Comparison of ENCODE assay signal across 21 cellular contexts in genomic region chr11:124891390-124891861, GRCh38. TPM values are rescaled to one million over a fixed set of nuclear protein-coding genes. Genes with fewer than 3 reads are reported as not detected.
DNase-seq lines count a peak whose midpoint lies in the region; ATAC-seq, FAIRE-seq and TF ChIP-seq lines count a peak whose summit lies in the region.
"Had no signal": no experiment of that assay in that cellular context is flagged by ENCODE, and none has a peak within 500 bp of the region (broad histone marks: within the 10 kb centered on the region; RNA-seq: fewer than 3 reads in every experiment).

No MANE protein-coding gene starts in this region.

- no peak overlapping the region for H3K4me3 ChIP-seq in brain microvascular endothelial cell (ENCODE audit: low read depth, low read length)
- H3K4me3 ChIP-seq: BLaER1, ovary, testis had no signal

- peak; percentile 8 for DNase-seq in D721Med (ENCODE audit: insufficient read length, low spot score)
- no peak for DNase-seq in brain microvascular endothelial cell
- DNase-seq in left ventricle myocardium superior: peak; percentile 68
- DNase-seq in posterior vena cava (ENCODE audit: low spot score): peak; percentile 83
- no peak for DNase-seq in stimulated activated CD4-positive, alpha-beta T cell treated with anti-CD3 and anti-CD28 coated beads, Interleukin-4, amount 100 ng/mL, for 1 hour
- no peak for DNase-seq in activated gamma-delta T cell treated with Interleukin-2 at 50 U/mL for 16 hours
- no peak for DNase-seq in NOMO-1 treated with dmso at 0.1 percent for 144 hours (lab: John Stamatoyannopoulos, UW; ENCODE audit: unreplicated experiment)
- DNase-seq: activated CD4-positive, alpha-beta T cell treated with anti-CD3 and anti-CD28 coated beads for 4 hours; activated naive CD8-positive, alpha-beta T cell treated with anti-CD3 and anti-CD28 coated beads, Interleukin-2, amount 10 ng/mL, durations not matched to agents 7 days and 5 days; activated T-cell treated with anti-CD3 and anti-CD28 coated beads, Interleukin-2, amount 50 U/mL, for 4 hours; DND-41; midbrain; NCI-H1930; NCI-H526 treated with DMSO at 0.1 percent for 48 hours; testis had no signal

- TF ChIP-seq CTCF in D721Med (IDR thresholded peaks at IDR 0.05; ENCODE audit: insufficient read depth, missing control alignments): no peak
- TF ChIP-seq CTCF in brain microvascular endothelial cell (IDR thresholded peaks at IDR 0.05; ENCODE audit: low read depth, low read length, missing control alignments): peak; percentile 36

- in situ Hi-C loops in brain microvascular endothelial cell (cut with HindIII; ENCODE audit: low pct_ligation_motif_present, low sequenced_read_pairs): no loop called here

- no peak for FAIRE-seq in D721Med (lab: Jason Lieb, UNC)

- intact Hi-C loops in left ventricle myocardium superior (cut with micrococcal nuclease) (no loop called here), posterior vena cava (cut with DNase I) (no loop called here)

- no peaks in the 10 kb centered on the region for H3K36me3 ChIP-seq in brain microvascular endothelial cell (replicated peaks)
- H3K36me3 ChIP-seq: BLaER1, ovary had no signal

- ATAC-seq in left ventricle myocardium superior (peak; percentile 73), GM19455 (IDR thresholded peaks at IDR 0.05; ENCODE audit: unreplicated experiment) (no peak)
- ATAC-seq: activated T-cell treated with anti-CD3 and anti-CD28 coated beads, Interleukin-2, amount 50 U/mL, for 4 hours had no signal

- H3K27ac ChIP-seq in brain microvascular endothelial cell: no peak overlapping the region
- H3K27ac ChIP-seq: BLaER1 had no signal

- no peaks in the 10 kb centered on the region for H3K27me3 ChIP-seq in brain microvascular endothelial cell (replicated peaks)
- H3K27me3 ChIP-seq: BLaER1, ovary, testis had no signal

RNA-seq across cellular contexts. Expression of gene ROBO4, which starts 6.2 kb away (rescaled TPM):
- total RNA-seq in left ventricle myocardium superior (27.6 TPM), posterior vena cava (10 to 100 TPM; 19.8 to 23.4 TPM)
- total RNA-seq: activated naive CD8-positive, alpha-beta T cell treated with anti-CD3 and anti-CD28 coated beads, Interleukin-2, amount 10 ng/mL, durations not matched to agents 7 days and 5 days; activated T-cell treated with anti-CD3 and anti-CD28 coated beads, Interleukin-2, amount 50 U/mL, for 4 hours; HT-29; T-helper 1 cell treated with Interleukin-12 subunit alpha and Interleukin-12 subunit beta and Interleukin-4 antibody, amounts not matched to agents 30 ng/mL and 1 ng/mL, for 36 hours had no signal

RNA-seq across cellular contexts. Expression of gene ROBO3, which starts 26.2 kb away (rescaled TPM):
- total RNA-seq in left ventricle myocardium superior (4.5 TPM), posterior vena cava (10 to 100 TPM; 16.0 to 20.0 TPM)

RNA-seq across cellular contexts. Expression of gene HEPN1, which starts 27.6 kb away (rescaled TPM):
- total RNA-seq in left ventricle myocardium superior (not detected), posterior vena cava (under 1 TPM in 1 of 2 donors, not detected in 1; 0.28 TPM)
- total RNA-seq: activated naive CD8-positive, alpha-beta T cell treated with anti-CD3 and anti-CD28 coated beads, Interleukin-2, amount 10 ng/mL, durations not matched to agents 7 days and 5 days; activated T-cell treated with anti-CD3 and anti-CD28 coated beads, Interleukin-2, amount 50 U/mL, for 4 hours; HT-29; M059J; T-helper 1 cell treated with Interleukin-12 subunit alpha and Interleukin-12 subunit beta and Interleukin-4 antibody, amounts not matched to agents 30 ng/mL and 1 ng/mL, for 36 hours; testis had no signal

RNA-seq across cellular contexts. Expression of gene HEPACAM, which starts 44.4 kb away (rescaled TPM):
- 0.62 TPM for total RNA-seq in left ventricle myocardium superior
- under 1 TPM; 0.28 to 0.48 TPM for total RNA-seq in posterior vena cava
- total RNA-seq: activated naive CD8-positive, alpha-beta T cell treated with anti-CD3 and anti-CD28 coated beads, Interleukin-2, amount 10 ng/mL, durations not matched to agents 7 days and 5 days; activated T-cell treated with anti-CD3 and anti-CD28 coated beads, Interleukin-2, amount 50 U/mL, for 4 hours; HT-29; M059J; T-helper 1 cell treated with Interleukin-12 subunit alpha and Interleukin-12 subunit beta and Interleukin-4 antibody, amounts not matched to agents 30 ng/mL and 1 ng/mL, for 36 hours had no signal

Comparison
In these comparisons a context has a peak if more than half of its experiments do, and no peak if none do; other contexts are left out.
1. DNase-seq: peak in D721Med (single experiment), left ventricle myocardium superior (single experiment) and posterior vena cava (single experiment); none in brain microvascular endothelial cell (single experiment), stimulated activated CD4-positive, alpha-beta T cell treated with anti-CD3 and anti-CD28 coated beads, Interleukin-4, amount 100 ng/mL, for 1 hour (single experiment), activated gamma-delta T cell treated with Interleukin-2 at 50 U/mL for 16 hours (single experiment) and NOMO-1 treated with dmso at 0.1 percent for 144 hours (single experiment).